8 cellular contexts compared by ENCODE assay signal in the genomic region with DNA sequence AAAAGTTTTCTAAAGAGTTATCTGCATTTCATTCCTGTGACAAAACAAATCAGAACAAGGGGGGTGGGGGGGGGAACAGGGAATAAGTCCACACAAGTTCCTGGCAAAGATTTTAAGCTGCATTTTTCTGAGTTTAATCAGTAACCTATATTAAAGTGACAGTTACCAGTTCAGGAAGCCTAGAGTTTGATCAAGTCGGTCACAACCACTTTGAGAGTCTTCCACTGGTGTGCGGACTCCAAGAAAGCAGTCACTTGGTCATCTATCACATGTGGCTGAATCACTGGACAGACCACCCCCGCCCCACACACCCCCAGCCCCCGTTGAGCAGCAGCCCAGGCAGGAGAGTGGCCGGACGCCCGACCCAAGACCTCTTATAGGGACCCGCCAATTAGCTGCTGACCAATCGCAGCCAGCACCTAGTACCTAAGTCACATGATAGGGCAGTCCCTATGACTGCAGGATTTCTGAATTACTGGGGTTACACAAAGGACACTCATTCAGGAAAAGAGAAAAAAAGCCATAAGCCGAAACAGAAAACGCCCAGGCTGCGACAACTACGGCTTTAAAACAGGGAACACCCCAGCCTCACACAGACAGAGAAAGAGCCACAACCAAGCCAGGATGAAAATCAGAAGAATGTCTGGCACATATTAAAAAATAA.
DNase-seq lines count a peak whose midpoint lies in the region; ATAC-seq, FAIRE-seq and TF ChIP-seq lines count a peak whose summit lies in the region.

No MANE protein-coding gene starts in this region.

- peak; percentile 19 for ATAC-seq in CD8-positive, alpha-beta T cell
- peak; percentile 85 for ATAC-seq in HG03196 (IDR thresholded peaks at IDR 0.05; ENCODE audit: unreplicated experiment)

- no peaks in the 10 kb centered on the region for H3K27me3 ChIP-seq in CD8-positive, alpha-beta T cell (ENCODE audit: insufficient read depth, low read length)
- H3K27me3 ChIP-seq in mononuclear cell (ENCODE audit: insufficient read depth, low read length): no peaks in the 10 kb centered on the region
- H3K27me3 ChIP-seq in thymus (ENCODE audit: control insufficient read depth, insufficient read depth): no peaks in the 10 kb centered on the region

- H3K27ac ChIP-seq in CD8-positive, alpha-beta T cell (ENCODE audit: low read depth, low read length): peak overlapping the region; percentile 41
- peak overlapping the region; percentile 83 for H3K27ac ChIP-seq in thymus (ENCODE audit: low read depth)

- under 1% methylated on average over 13 of the region's 13 CpGs for WGBS in thymus

- DNase-seq in CD8-positive, alpha-beta T cell: peak in 3 of 7 experiments; percentile 3 to 24 (median 12)
- DNase-seq in GM19239 (ENCODE audit: insufficient read length, low spot score) (peak; percentile 25), SW480 (ENCODE audit: low spot score) (peak; percentile 85), dermis microvascular lymphatic vessel endothelial cell (ENCODE audit: low read depth in 2 of 2) (peak; percentile 94 to 95), OCI-M2 (lab: John Stamatoyannopoulos, UW; ENCODE audit: unreplicated experiment) (no peak)

- TF ChIP-seq CTCF in CD8-positive, alpha-beta T cell (IDR thresholded peaks at IDR 0.05): no peak

- H3K4me3 Mint-ChIP-seq in CD8-positive, alpha-beta T cell: peak overlapping the region; percentile 95

- peak overlapping the region; percentile 38 for H3K4me3 ChIP-seq in CD8-positive, alpha-beta T cell (ENCODE audit: low read depth, low read length)
- H3K4me3 ChIP-seq in mononuclear cell (ENCODE audit: low read length) (peak overlapping the region; percentile 52), thymus (ENCODE audit: low read length) (peak overlapping the region; percentile 54)

- POLR2A ChIA-PET in CD8-positive, alpha-beta T cell (lab: Charles Lee): interaction anchor here (1.1 to 4.2 kb wide), 3 partner anchors 12 to 897 kb away, joined by 7 to 31 read pairs (median 14); a partner anchor contains a TSS

- FAIRE-seq in GM19239 (lab: Jason Lieb, UNC): peak; percentile 98

- H3K36me3 ChIP-seq in CD8-positive, alpha-beta T cell (ENCODE audit: insufficient read depth, low read length): no peaks in the 10 kb centered on the region
- H3K36me3 ChIP-seq in thymus (ENCODE audit: control insufficient read depth, insufficient read depth): no peaks in the 10 kb centered on the region

- intact Hi-C loops in CD8-positive, alpha-beta T cell (cut with DNase I, micrococcal nuclease): loop anchor here (2.0 to 10.0 kb wide), 5 partner anchors 17 to 1065 kb away; a partner anchor contains a TSS

- H3K9me3 ChIP-seq in CD8-positive, alpha-beta T cell (ENCODE audit: low read length): no peaks in the 10 kb centered on the region
- H3K9me3 ChIP-seq in mononuclear cell (ENCODE audit: low read depth, low read length) (no peaks in the 10 kb centered on the region), thymus (ENCODE audit: control insufficient read depth) (no peaks in the 10 kb centered on the region)

- H3K27ac Mint-ChIP-seq in CD8-positive, alpha-beta T cell: peak overlapping the region; percentile 97

- peaks cover 23% of the 10 kb centered on the region for H3K4me1 ChIP-seq in CD8-positive, alpha-beta T cell (ENCODE audit: insufficient read depth, low read length)
- H3K4me1 ChIP-seq in mononuclear cell (ENCODE audit: insufficient read depth, low read length) (peaks cover 29% of the 10 kb centered on the region), thymus (ENCODE audit: control insufficient read depth, insufficient read depth, low read length) (peaks cover 4% of the 10 kb centered on the region)

- peaks cover 6% of the 10 kb centered on the region for H3K36me3 Mint-ChIP-seq in CD8-positive, alpha-beta T cell

- CTCF ChIA-PET in CD8-positive, alpha-beta T cell (lab: Charles Lee): interaction anchor here (1.0 to 2.2 kb wide), 2 partner anchors 32 to 72 kb away, joined by 3 to 6 read pairs; no protein-coding TSS in a partner anchor

- no peaks in the 10 kb centered on the region for H3K9me3 Mint-ChIP-seq in CD8-positive, alpha-beta T cell

- H3K4me1 Mint-ChIP-seq in CD8-positive, alpha-beta T cell (ENCODE audit: low read depth): peaks cover 64% of the 10 kb centered on the region

- H3K27me3 Mint-ChIP-seq in CD8-positive, alpha-beta T cell (ENCODE audit: low read depth): no peaks in the 10 kb centered on the region
